Comparison of ENCODE assay signal across 15 cellular contexts in genomic region chr11:70825893-70826540, GRCh38.
A peak's percentile ranks its signal among the peaks of the same experiment; 100 is the strongest.
DNase-seq lines count a peak whose midpoint lies in the region; ATAC-seq, FAIRE-seq and TF ChIP-seq lines count a peak whose summit lies in the region.
"Had no signal": no experiment of that assay in that cellular context is flagged by ENCODE, and none has a peak within 500 bp of the region (broad histone marks: within the 10 kb centered on the region; RNA-seq: fewer than 3 reads in every experiment).

No MANE protein-coding gene starts in this region.

- intact Hi-C loops in Right ventricle myocardium superior (cut with DNase I), result no loop called here
- intact Hi-C loops in cardiac septum (cut with DNase I), result no loop called here

- no peaks in the 10 kb centered on the region for H3K36me3 ChIP-seq in bronchial epithelial cell (ENCODE audit: control insufficient read depth, insufficient read depth, low read length)
- H3K36me3 ChIP-seq: adrenal gland, uterus had no signal

- H3K4me1 Mint-ChIP-seq in nephron, result peaks cover 39% of the 10 kb centered on the region

- H3K36me3 Mint-ChIP-seq in nephron (ENCODE audit: low read depth), result peaks cover 4% of the 10 kb centered on the region

- DNase-seq in Right ventricle myocardium superior (no peak), cardiac septum (ENCODE audit: low spot score) (no peak), bronchial epithelial cell (ENCODE audit: low read depth) (no peak), NCI-H1105 (lab: John Stamatoyannopoulos, UW) (no peak)
- DNase-seq in activated CD4-positive, alpha-beta T cell treated with anti-CD3 and anti-CD28 coated beads, Interleukin-2, amount 50 U/mL, for 48 hours, result no peak
- DNase-seq: activated T-cell treated with anti-CD3 and anti-CD28 coated beads for 4 hours; stimulated activated CD4-positive, alpha-beta T cell treated with anti-CD3 and anti-CD28 coated beads, Interleukin-15, amount 100 ng/mL, for 24 hours; stimulated activated CD8-positive, alpha-beta memory T cell treated with anti-CD3 and anti-CD28 coated beads, Interleukin-4, amount 100 ng/mL, for 48 hours; uterus had no signal

- H3K4me3 Mint-ChIP-seq in nephron, result peak overlapping the region; percentile 39 to 68 (median 43)

- H3K9me3 Mint-ChIP-seq in nephron, result no peaks in the 10 kb centered on the region

- H3K4me3 ChIP-seq in bronchial epithelial cell (ENCODE audit: low read depth, low read length), result no peak overlapping the region
- H3K4me3 ChIP-seq: uterus had no signal

- no peak overlapping the region for H3K27ac Mint-ChIP-seq in nephron

- ATAC-seq in Right ventricle myocardium superior (ENCODE audit: poor library complexity) (peak; percentile 22), HG02885 (IDR thresholded peaks at IDR 0.05; ENCODE audit: poor library complexity, unreplicated experiment) (no peak), GM18498 (IDR thresholded peaks at IDR 0.05; ENCODE audit: unreplicated experiment) (no peak)
- ATAC-seq: HCT116 had no signal

- H3K27me3 Mint-ChIP-seq in nephron (ENCODE audit: low read depth), result peaks cover 76% of the 10 kb centered on the region

- FAIRE-seq in bronchial epithelial cell (lab: Jason Lieb, UNC), result peak; percentile 32
- FAIRE-seq: GM12891 had no signal

- H3K27me3 ChIP-seq in bronchial epithelial cell (ENCODE audit: control insufficient read depth, insufficient read depth, low read length), result no peaks in the 10 kb centered on the region
- H3K27me3 ChIP-seq: adrenal gland had no signal

- TF ChIP-seq CTCF in bronchial epithelial cell (IDR thresholded peaks at IDR 0.05; ENCODE audit: insufficient read depth, low read length, severe bottlenecking), result no peak
- TF ChIP-seq CTCF in nephron (IDR thresholded peaks at IDR 0.05; ENCODE audit: unreplicated experiment in 3 of 3), result no peak
